Comparison of ENCODE assay signal across 8 cellular contexts in genomic region chr11:114167355-114168085, GRCh38.
DNase-seq lines count a peak whose midpoint lies in the region; ATAC-seq and TF ChIP-seq lines count a peak whose summit lies in the region.

No MANE protein-coding gene starts in this region.

- DNase-seq in heart right ventricle: no peak
- no peak for DNase-seq in left ventricle myocardium superior
- no peak for DNase-seq in natural killer cell treated with Interleukin-12 subunit alpha and Interleukin-12 subunit beta and Interleukin-15 and Interleukin-18, amount 100 ng/mL, for 72 hours (ENCODE audit: low spot score)
- peak in 1 of 2 donors; percentile 50 for DNase-seq in uterus
- DNase-seq in activated CD4-positive, alpha-beta T cell treated with anti-CD3 and anti-CD28 coated beads, Interleukin-2, amount 50 U/mL, for 1 hour: no peak

- H3K27ac Mint-ChIP-seq in brain: peak overlapping the region; percentile 72 to 97 (median 86)
- peak overlapping the region; percentile 54 to 86 for H3K27ac Mint-ChIP-seq in natural killer cell treated with Interleukin-12 subunit alpha and Interleukin-12 subunit beta and Interleukin-15 and Interleukin-18, amount 100 ng/mL, for 72 hours

- H3K27me3 Mint-ChIP-seq in brain: peaks cover 13% of the 10 kb centered on the region
- H3K27me3 Mint-ChIP-seq in natural killer cell treated with Interleukin-12 subunit alpha and Interleukin-12 subunit beta and Interleukin-15 and Interleukin-18, amount 100 ng/mL, for 72 hours: no peaks in the 10 kb centered on the region

- peaks cover 100% of the 10 kb centered on the region for H3K4me1 Mint-ChIP-seq in brain
- H3K4me1 Mint-ChIP-seq in natural killer cell treated with Interleukin-12 subunit alpha and Interleukin-12 subunit beta and Interleukin-15 and Interleukin-18, amount 100 ng/mL, for 72 hours (ENCODE audit: low read depth in 2 of 2): peaks cover 66 to 84% of the 10 kb centered on the region in 2 donors

- TF ChIP-seq POLR2A in uterus (IDR thresholded peaks at IDR 0.05): no peak

- WGBS in heart right ventricle, 2 donors: 39 to 50% methylated on average over 12 of the region's 12 CpGs

- ATAC-seq in heart right ventricle: no peak
- ATAC-seq in left ventricle myocardium superior: no peak
- ATAC-seq in natural killer cell treated with Interleukin-12 subunit alpha and Interleukin-12 subunit beta and Interleukin-15 and Interleukin-18, amount 100 ng/mL, for 72 hours: no peak
- ATAC-seq in GM21717 (IDR thresholded peaks at IDR 0.05; ENCODE audit: unreplicated experiment): no peak
- ATAC-seq in GM21619 (IDR thresholded peaks at IDR 0.05; ENCODE audit: unreplicated experiment): no peak

- H3K36me3 ChIP-seq in heart right ventricle (no peaks in the 10 kb centered on the region), uterus (no peaks in the 10 kb centered on the region)

- H3K4me3 Mint-ChIP-seq in brain: peak overlapping the region; percentile 23 to 75 (median 58)
- peak overlapping the region; percentile 64 for H3K4me3 Mint-ChIP-seq in natural killer cell treated with Interleukin-12 subunit alpha and Interleukin-12 subunit beta and Interleukin-15 and Interleukin-18, amount 100 ng/mL, for 72 hours

- H3K9me3 ChIP-seq in heart right ventricle (no peaks in the 10 kb centered on the region), uterus (no peaks in the 10 kb centered on the region)

- peaks cover 0 to 7% (median 0%) of the 10 kb centered on the region in 5 experiments for H3K9me3 Mint-ChIP-seq in brain
- H3K9me3 Mint-ChIP-seq in natural killer cell treated with Interleukin-12 subunit alpha and Interleukin-12 subunit beta and Interleukin-15 and Interleukin-18, amount 100 ng/mL, for 72 hours: no peaks in the 10 kb centered on the region

- H3K4me3 ChIP-seq in heart right ventricle: peak overlapping the region in 5 of 10 donors; percentile 2 to 11 (median 6)
- H3K4me3 ChIP-seq in uterus: no peak overlapping the region

- H3K27ac ChIP-seq in heart right ventricle: peak overlapping the region; percentile 74 to 100 (median 97)
- peak overlapping the region; percentile 98 to 100 for H3K27ac ChIP-seq in uterus

- H3K27me3 ChIP-seq in heart right ventricle (no peaks in the 10 kb centered on the region), uterus (no peaks in the 10 kb centered on the region)

- TF ChIP-seq CTCF in heart right ventricle (IDR thresholded peaks at IDR 0.05) (no peak), brain (conservative IDR thresholded peaks at IDR 0.05) (no peak), uterus (IDR thresholded peaks at IDR 0.05) (no peak)

- peaks cover 82 to 99% (median 95%) of the 10 kb centered on the region in 9 donors for H3K4me1 ChIP-seq in heart right ventricle
- peaks cover 73 to 76% of the 10 kb centered on the region in 2 donors for H3K4me1 ChIP-seq in uterus

- intact Hi-C loops in heart right ventricle (cut with DNase I) (loop anchor here in 2 of 10 donors (5.0 kb wide), 2 partner anchors 85 to 105 kb away; no protein-coding TSS in a partner anchor), left ventricle myocardium superior (cut with micrococcal nuclease) (no loop called here), uterus (cut with DNase I; ENCODE audit: low total_unique reads) (loop anchor here (10.0 kb wide), 1 partner anchor 87 kb away; no protein-coding TSS in a partner anchor)

- no peaks in the 10 kb centered on the region for H3K36me3 Mint-ChIP-seq in brain
- H3K36me3 Mint-ChIP-seq in natural killer cell treated with Interleukin-12 subunit alpha and Interleukin-12 subunit beta and Interleukin-15 and Interleukin-18, amount 100 ng/mL, for 72 hours: no peaks in the 10 kb centered on the region
